ENCODE assay signal across 9 cellular contexts in genomic region chr14:55327179-55327578, GRCh38.
DNase-seq lines count a peak whose midpoint lies in the region; ATAC-seq lines count a peak whose summit lies in the region.
"Had no signal": no experiment of that assay in that cellular context is flagged by ENCODE, and none has a peak within 500 bp of the region (broad histone marks: within the 10 kb centered on the region; RNA-seq: fewer than 3 reads in every experiment).

No MANE protein-coding gene starts in this region.

- peak; percentile 80 for ATAC-seq in GM18511 (IDR thresholded peaks at IDR 0.05; ENCODE audit: unreplicated experiment)
- peak; percentile 88 for ATAC-seq in GM21390 (IDR thresholded peaks at IDR 0.05; ENCODE audit: unreplicated experiment)
- ATAC-seq in HG03342 (IDR thresholded peaks at IDR 0.05; ENCODE audit: unreplicated experiment) = peak; percentile 81
- ATAC-seq: right lobe of liver had no signal

- DNase-seq in germinal center (ENCODE audit: low spot score) (peak; percentile 8), RPMI8226 (no peak), HPDE6-E6E7 (ENCODE audit: extremely low spot score) (no peak), HCEC 1CT (no peak)
- DNase-seq: NCI-H446, right lobe of liver had no signal
